20 cellular contexts compared by ENCODE assay signal in genomic region chr14:75297417-75298040, GRCh38. TPM values are rescaled to one million over a fixed set of nuclear protein-coding genes. Genes with fewer than 3 reads are reported as not detected.
DNase-seq lines count a peak whose midpoint lies in the region; ATAC-seq and TF ChIP-seq lines count a peak whose summit lies in the region.
"Had no signal": no experiment of that assay in that cellular context is flagged by ENCODE, and none has a peak within 500 bp of the region (broad histone marks: within the 10 kb centered on the region; RNA-seq: fewer than 3 reads in every experiment).

No MANE protein-coding gene starts in this region.

- no peak overlapping the region for H2BK5ac ChIP-seq in mesenchymal stem cell (ENCODE audit: low read depth, low read length, poor library complexity, severe bottlenecking)

- no peaks in the 10 kb centered on the region for H3K27me3 ChIP-seq in breast epithelium
- no peaks in the 10 kb centered on the region for H3K27me3 ChIP-seq in mesenchymal stem cell (ENCODE audit: control insufficient read depth in 1 of 2, insufficient read depth in 1 of 2, low read length in 2 of 2)
- H3K27me3 ChIP-seq in upper lobe of left lung: no peaks in the 10 kb centered on the region
- H3K27me3 ChIP-seq: dorsolateral prefrontal cortex had no signal

- over 99% methylated on average over 9 of the region's 10 CpGs for WGBS in mesenchymal stem cell
- WGBS in upper lobe of left lung, 2 donors: 82 to 85% methylated on average over 10 of the region's 10 CpGs

- no peak overlapping the region for H2AK5ac ChIP-seq in mesenchymal stem cell (ENCODE audit: low read length, severe bottlenecking)

- DNase-seq in MCF 10A (ENCODE audit: unreplicated experiment): no peak
- DNase-seq in breast epithelium (ENCODE audit: low spot score in 2 of 2): no peak
- peak; percentile 51 for DNase-seq in SKM-1 (lab: John Stamatoyannopoulos, UW; ENCODE audit: unreplicated experiment)
- DNase-seq in mesenchymal stem cell: no peak
- DNase-seq in upper lobe of left lung: peak in 1 of 2 donors; percentile 43
- no peak for DNase-seq in kidney glomerular epithelial cell (lab: John Stamatoyannopoulos, UW)
- DNase-seq: activated CD4-positive, alpha-beta T cell treated with anti-CD3 and anti-CD28 coated beads, Interleukin-2, amount 50 U/mL, for 1 hour; activated naive CD4-positive, alpha-beta T cell treated with anti-CD3 and anti-CD28 coated beads, Interleukin-2, amount 50 U/mL, for 16 hours; CD4-positive, CD25-positive, alpha-beta regulatory T cell; dorsolateral prefrontal cortex; NCI-H1417 treated with DMSO at 0.1 percent for 48 hours; NCI-H82; stimulated activated CD4-positive, alpha-beta T cell treated with anti-CD3 and anti-CD28 coated beads, Interleukin-2, amount 100 ng/mL, for 24 hours had no signal

- H3K4me1 Mint-ChIP-seq in MCF 10A (ENCODE audit: insufficient read depth, unreplicated experiment): peaks cover 37% of the 10 kb centered on the region

- peak overlapping the region; percentile 67 for H2BK15ac ChIP-seq in mesenchymal stem cell (ENCODE audit: low read depth, poor library complexity, severe bottlenecking)

- no peaks in the 10 kb centered on the region for H3K27me3 Mint-ChIP-seq in MCF 10A (ENCODE audit: insufficient read depth, unreplicated experiment)

- H3K4me3 Mint-ChIP-seq in MCF 10A (ENCODE audit: unreplicated experiment): no peak overlapping the region
- H3K4me3 Mint-ChIP-seq: brain had no signal

- H3K4me3 ChIP-seq in breast epithelium (no peak overlapping the region), mesenchymal stem cell (ENCODE audit: insufficient read depth in 1 of 2, low read depth in 1 of 2, low read length in 2 of 2) (no peak overlapping the region), upper lobe of left lung (no peak overlapping the region)

- H3K36me3 Mint-ChIP-seq in MCF 10A (ENCODE audit: insufficient read depth, unreplicated experiment): peaks cover 7% of the 10 kb centered on the region
- H3K36me3 Mint-ChIP-seq: brain; CD4-positive, CD25-positive, alpha-beta regulatory T cell had no signal

- H3K9me3 ChIP-seq in breast epithelium (no peaks in the 10 kb centered on the region), mesenchymal stem cell (ENCODE audit: control insufficient read depth, low read length) (no peaks in the 10 kb centered on the region), upper lobe of left lung (no peaks in the 10 kb centered on the region)

- no peak overlapping the region for H2BK12ac ChIP-seq in mesenchymal stem cell (ENCODE audit: low read length in 2 of 2)

- no peak overlapping the region for H4K91ac ChIP-seq in mesenchymal stem cell (ENCODE audit: low read length)

- H3K36me3 ChIP-seq in breast epithelium (no peaks in the 10 kb centered on the region), mesenchymal stem cell (ENCODE audit: control insufficient read depth in 1 of 2, insufficient read depth in 2 of 2, low read depth in 1 of 2, low read length in 2 of 2) (no peaks in the 10 kb centered on the region), upper lobe of left lung (no peaks in the 10 kb centered on the region)

- no peak overlapping the region for H3K18ac ChIP-seq in mesenchymal stem cell (ENCODE audit: low read depth in 1 of 2, low read length in 2 of 2)

- ATAC-seq in upper lobe of left lung (ENCODE audit: low FRiP score in 2 of 2) (no peak), HG03045 (IDR thresholded peaks at IDR 0.05; ENCODE audit: unreplicated experiment) (no peak), HG03097 (IDR thresholded peaks at IDR 0.05; ENCODE audit: low FRiP score, unreplicated experiment) (no peak)
- ATAC-seq: left colon, sciatic nerve had no signal

- POLR2A ChIA-PET in MCF 10A (lab: Yijun Ruan, JAX): interaction anchor here (0.6 to 13.6 kb wide), 21 partner anchors 14 to 363 kb away, joined by 3 to 274 read pairs (median 4); partner anchors contain the start of genes ERG28, FOS, JDP2 and NEK9

- H2BK120ac ChIP-seq in mesenchymal stem cell (ENCODE audit: low read depth, low read length): no peak overlapping the region

- H3K79me1 ChIP-seq in mesenchymal stem cell (replicated peaks; ENCODE audit: low read length, poor library complexity, severe bottlenecking): no peaks in the 10 kb centered on the region

- no peak overlapping the region for H3K14ac ChIP-seq in mesenchymal stem cell (ENCODE audit: low read length in 2 of 2)

- TF ChIP-seq CTCF in MCF 10A (IDR thresholded peaks at IDR 0.05; ENCODE audit: unreplicated experiment) (no peak), breast epithelium (IDR thresholded peaks at IDR 0.05) (no peak), upper lobe of left lung (IDR thresholded peaks at IDR 0.05) (no peak)

- H4K8ac ChIP-seq in mesenchymal stem cell (ENCODE audit: low read length): no peak overlapping the region

- no peak overlapping the region for H2AFZ ChIP-seq in mesenchymal stem cell (ENCODE audit: low read depth, low read length)

- no peaks in the 10 kb centered on the region for H3K9me3 Mint-ChIP-seq in MCF 10A (ENCODE audit: unreplicated experiment)
- H3K9me3 Mint-ChIP-seq: CD4-positive, CD25-positive, alpha-beta regulatory T cell had no signal

- TF ChIP-seq POLR2A in breast epithelium (IDR thresholded peaks at IDR 0.05) (no peak), upper lobe of left lung (IDR thresholded peaks at IDR 0.05) (peak in 1 of 4 donors; percentile 52)

- H3K23ac ChIP-seq in mesenchymal stem cell (ENCODE audit: low read length in 2 of 2): no peak overlapping the region

- no peak overlapping the region for H3K9ac ChIP-seq in mesenchymal stem cell (ENCODE audit: low read length)
- H3K9ac ChIP-seq: KMS-11 had no signal

- no peak overlapping the region for H3K4ac ChIP-seq in mesenchymal stem cell (ENCODE audit: low read depth in 1 of 2, low read length in 2 of 2)

- H3K27ac ChIP-seq in breast epithelium (peak overlapping the region in 1 of 2 donors; percentile 15), mesenchymal stem cell (ENCODE audit: low read length, poor library complexity, severe bottlenecking) (no peak overlapping the region), upper lobe of left lung (peak overlapping the region; percentile 88 to 98 (median 92))
- H3K27ac ChIP-seq: epithelial cell of prostate, KMS-11 had no signal

- intact Hi-C loops in MCF 10A (cut with micrococcal nuclease): no loop called here
- intact Hi-C loops in breast epithelium (cut with DNase I; ENCODE audit: low total_unique reads): no loop called here

- peak overlapping the region; percentile 97 for H3K27ac Mint-ChIP-seq in MCF 10A (ENCODE audit: low read depth, unreplicated experiment)

- CTCF ChIA-PET in MCF 10A (lab: Yijun Ruan, JAX): interaction anchor here (0.5 to 13.8 kb wide), 23 partner anchors 11 to 388 kb away, joined by 3 to 192 read pairs (median 3); partner anchors contain the start of gene NEK9

- TF ChIP-seq EP300 in upper lobe of left lung (IDR thresholded peaks at IDR 0.05): peak in 2 of 4 donors; percentile 36 to 54

- no peak overlapping the region for H3K4me2 ChIP-seq in mesenchymal stem cell (ENCODE audit: low read length, poor library complexity, severe bottlenecking)
- H3K4me2 ChIP-seq: KMS-11 had no signal

- BruUV-seq in MCF 10A (replicated peaks; lab: Mats Ljungman, UMichigan): no TSS peak

- H3K4me1 ChIP-seq in breast epithelium (peaks cover 7 to 20% of the 10 kb centered on the region in 2 donors), mesenchymal stem cell (ENCODE audit: control insufficient read depth, insufficient read depth, low read depth, low read length) (peaks cover 11% of the 10 kb centered on the region), upper lobe of left lung (peaks cover 38 to 66% (median 57%) of the 10 kb centered on the region in 4 donors)

RNA-seq across cellular contexts. Expression of gene FOS, which starts 18.9 kb away (rescaled TPM):
- total RNA-seq in MCF 10A (2022): 73.1 and 139 TPM in 2 replicates
- 100 to 1,000 TPM; 398 to 629 (median 549) TPM for total RNA-seq in breast epithelium
- polyA plus RNA-seq in mesenchymal stem cell (2013, experiment 1 of 2): 587 TPM
- polyA plus RNA-seq in mesenchymal stem cell (2013, experiment 2 of 2): 551 TPM
- 1,000 to 10,000 TPM in 1 of 6 donors, 100 to 1,000 TPM in 5; 386 to 1,146 (median 633) TPM for total RNA-seq in upper lobe of left lung
